Comparison of ENCODE assay signal across 8 cellular contexts in the genomic region with DNA sequence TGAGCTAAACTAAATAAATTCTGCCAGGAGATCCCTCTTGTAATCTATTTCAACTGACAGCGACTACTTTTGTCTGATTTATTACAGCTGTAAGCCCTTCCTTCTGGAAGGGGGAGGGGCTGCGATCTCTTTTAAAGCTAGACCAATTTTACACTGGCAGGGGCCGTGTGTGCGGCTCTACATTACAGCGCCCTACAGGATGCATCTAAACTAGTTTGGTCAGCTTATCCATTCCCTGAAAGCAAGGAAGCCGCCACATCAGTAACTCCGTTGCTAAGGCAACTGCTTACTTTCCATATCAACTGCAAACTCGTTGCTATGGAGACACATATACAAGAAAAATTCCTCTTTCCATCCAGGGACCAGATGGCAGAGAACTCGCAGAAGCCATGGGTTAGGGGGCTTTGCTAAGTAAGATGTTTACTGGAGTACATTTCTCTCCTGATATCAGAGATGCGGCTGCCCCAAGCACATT. TPM values are rescaled to one million over a fixed set of nuclear protein-coding genes. Genes with fewer than 3 reads are reported as not detected.
DNase-seq lines count a peak whose midpoint lies in the region; ATAC-seq and TF ChIP-seq lines count a peak whose summit lies in the region.

No MANE protein-coding gene starts in this region.

- no peaks in the 10 kb centered on the region for H3K9me2 ChIP-seq in OCI-LY7 (ENCODE audit: insufficient read depth, low read length)

- peak overlapping the region; percentile 46 for H3K4me3 ChIP-seq in OCI-LY7 (ENCODE audit: low read depth, low read length, poor library complexity, severe bottlenecking)
- H3K4me3 ChIP-seq in gastroesophageal sphincter = no peak overlapping the region
- no peak overlapping the region for H3K4me3 ChIP-seq in esophagus squamous epithelium

- BruUV-seq in OCI-LY7 (replicated peaks; lab: Mats Ljungman, UMichigan) = no TSS peak

- 2 to 4% methylated on average over 9 of the region's 10 CpGs for WGBS in gastroesophageal sphincter (ENCODE audit: low coverage in 1 of 2), 2 donors
- WGBS in esophagus squamous epithelium, 2 donors = 31 to 42% methylated on average over 10 of the region's 10 CpGs

- H4K20me1 ChIP-seq in OCI-LY7 (ENCODE audit: insufficient read depth, low read length) = peaks cover 5% of the 10 kb centered on the region; the same call in 1 of the 2 replicates

- TF ChIP-seq POLR2A in gastroesophageal sphincter (IDR thresholded peaks at IDR 0.05) (no peak), esophagus squamous epithelium (IDR thresholded peaks at IDR 0.05) (no peak)

- intact Hi-C loops in OCI-LY7 (cut with micrococcal nuclease; ENCODE audit: unreplicated experiment) (no loop called here), esophagus squamous epithelium (cut with DNase I) (no loop called here)

- H3K27me3 ChIP-seq in gastroesophageal sphincter (no peaks in the 10 kb centered on the region), esophagus squamous epithelium (no peaks in the 10 kb centered on the region)

- TF ChIP-seq CTCF in OCI-LY7 (conservative IDR thresholded peaks at IDR 0.05; ENCODE audit: low read length) = no peak
- TF ChIP-seq CTCF in gastroesophageal sphincter (IDR thresholded peaks at IDR 0.05) = no peak
- no peak for TF ChIP-seq CTCF in esophagus squamous epithelium (IDR thresholded peaks at IDR 0.05)

- POLR2A ChIA-PET in OCI-LY7 (lab: Charles Lee) = interaction anchor here (0.9 to 1.4 kb wide), 2 partner anchors 16 to 92 kb away, joined by 3 to 4 read pairs; no protein-coding TSS in a partner anchor

- H3K9me3 ChIP-seq in OCI-LY7 (ENCODE audit: low read length) (no peaks in the 10 kb centered on the region), gastroesophageal sphincter (no peaks in the 10 kb centered on the region), esophagus squamous epithelium (no peaks in the 10 kb centered on the region)

- DNase-seq in HCEC 1CT (peak; percentile 51), OCI-LY7 (ENCODE audit: low spot score) (peak; percentile 57), retina (peak; percentile 76), esophagus squamous epithelium (lab: John Stamatoyannopoulos, UW) (no peak)
- DNase-seq in stimulated activated CD4-positive, alpha-beta T cell treated with anti-CD3 and anti-CD28 coated beads, Interleukin-4, amount 100 ng/mL, for 4 hours = no peak
- DNase-seq in activated CD8-positive, alpha-beta memory T cell treated with anti-CD3 and anti-CD28 coated beads, Interleukin-2, amount 50 U/mL, for 4 hours = no peak

- H3K79me2 ChIP-seq in OCI-LY7 (ENCODE audit: insufficient read depth, low read depth, low read length) = peaks cover 87% of the 10 kb centered on the region

- peaks cover 67% of the 10 kb centered on the region for H3K4me1 ChIP-seq in OCI-LY7 (ENCODE audit: insufficient read depth, low read length, poor library complexity, severe bottlenecking)
- H3K4me1 ChIP-seq in gastroesophageal sphincter = peaks cover 0 to 76% (median 7%) of the 10 kb centered on the region in 3 donors
- peaks cover 2 to 73% (median 4%) of the 10 kb centered on the region in 3 donors for H3K4me1 ChIP-seq in esophagus squamous epithelium

- H3K4me2 ChIP-seq in OCI-LY7 (ENCODE audit: low read length) = peak overlapping the region; percentile 65

- H2AFZ ChIP-seq in OCI-LY7 (ENCODE audit: low read length) = no peak overlapping the region

- H3K27ac ChIP-seq in OCI-LY7 (ENCODE audit: low read depth, low read length, poor library complexity, severe bottlenecking) (peak overlapping the region; percentile 40), gastroesophageal sphincter (peak overlapping the region in 3 of 4 donors; percentile 19 to 58 (median 52)), esophagus squamous epithelium (peak overlapping the region in 2 of 4 donors; percentile 3 to 11)

- TF ChIP-seq EP300 in gastroesophageal sphincter (IDR thresholded peaks at IDR 0.05) = no peak

- CTCF ChIA-PET in OCI-LY7 (lab: Charles Lee; ENCODE audit: unreplicated experiment) = no interaction called here

- H3K36me3 ChIP-seq in OCI-LY7 (ENCODE audit: insufficient read depth, low read length) = peaks cover 23% of the 10 kb centered on the region
- peaks cover 0 to 2% of the 10 kb centered on the region in 2 donors for H3K36me3 ChIP-seq in gastroesophageal sphincter
- H3K36me3 ChIP-seq in esophagus squamous epithelium = peaks cover 0 to 39% (median 0%) of the 10 kb centered on the region in 3 donors

- peak; percentile 48 for ATAC-seq in gastroesophageal sphincter
- no peak for ATAC-seq in HG03159 (IDR thresholded peaks at IDR 0.05; ENCODE audit: unreplicated experiment)

RNA-seq across cellular contexts. Expression of a gene that starts 17.4 kb away (rescaled TPM):
- 54.8 and 77.7 TPM in 2 replicates for total RNA-seq in OCI-LY7 (2014; rRNA removed; shearing (Covaris generic))
- total RNA-seq in OCI-LY7 (2022) (102 and 108 TPM in 2 replicates), gastroesophageal sphincter (100 to 1,000 TPM; 116 to 172 (median 136) TPM), esophagus squamous epithelium (10 to 100 TPM; 27.4 to 91.4 (median 39.2) TPM)

Comparison
In these comparisons a context has a peak if more than half of its experiments do, and no peak if none do; other contexts are left out.
1. DNase-seq: peak in HCEC 1CT (single experiment), OCI-LY7 (single experiment) and retina (single experiment); none in stimulated activated CD4-positive, alpha-beta T cell treated with anti-CD3 and anti-CD28 coated beads, Interleukin-4, amount 100 ng/mL, for 4 hours (0 of 2), esophagus squamous epithelium (single experiment) and activated CD8-positive, alpha-beta memory T cell treated with anti-CD3 and anti-CD28 coated beads, Interleukin-2, amount 50 U/mL, for 4 hours (single experiment).